In genomic region chr1:174398246-174398645, GRCh38 we compare ENCODE assay signal across 16 cellular contexts.
DNase-seq lines count a peak whose midpoint lies in the region; ATAC-seq lines count a peak whose summit lies in the region.
"Had no signal": no experiment of that assay in that cellular context is flagged by ENCODE, and none has a peak within 500 bp of the region (broad histone marks: within the 10 kb centered on the region; RNA-seq: fewer than 3 reads in every experiment).

No MANE protein-coding gene starts in this region.

- DNase-seq in EL (peak; percentile 80), T1000 (lab: John Stamatoyannopoulos, UW) (peak; percentile 7), kidney tubule cell (ENCODE audit: low spot score) (peak; percentile 30), NCI-H2081 (lab: John Stamatoyannopoulos, UW) (no peak), NCI-H2107 treated with DMSO at 0.1 percent for 48 hours (lab: John Stamatoyannopoulos, UW; ENCODE audit: unreplicated experiment) (no peak)
- no peak for DNase-seq in central memory CD4-positive, alpha-beta T cell
- DNase-seq: amygdala; colonic mucosa; GOT3; KG1; NCI-H1417; NCI-H345; right lobe of liver; stimulated activated CD4-positive, alpha-beta T cell treated with anti-CD3 and anti-CD28 coated beads, Interleukin-2, amount 100 ng/mL, for 48 hours had no signal

- ATAC-seq in HG02678 (IDR thresholded peaks at IDR 0.05; ENCODE audit: unreplicated experiment) (peak; percentile 53), HG03097 (IDR thresholded peaks at IDR 0.05; ENCODE audit: low FRiP score, unreplicated experiment) (no peak)
- ATAC-seq: right lobe of liver had no signal

Comparison
In these comparisons a context has a peak if more than half of its experiments do, and no peak if none do; other contexts are left out.
1. DNase-seq: peak in EL (single experiment), T1000 (single experiment) and kidney tubule cell (single experiment); none in NCI-H2081 (0 of 2), central memory CD4-positive, alpha-beta T cell (single experiment) and NCI-H2107 treated with DMSO at 0.1 percent for 48 hours (single experiment).